Comparison of ENCODE assay signal across 43 cellular contexts in the genomic region with DNA sequence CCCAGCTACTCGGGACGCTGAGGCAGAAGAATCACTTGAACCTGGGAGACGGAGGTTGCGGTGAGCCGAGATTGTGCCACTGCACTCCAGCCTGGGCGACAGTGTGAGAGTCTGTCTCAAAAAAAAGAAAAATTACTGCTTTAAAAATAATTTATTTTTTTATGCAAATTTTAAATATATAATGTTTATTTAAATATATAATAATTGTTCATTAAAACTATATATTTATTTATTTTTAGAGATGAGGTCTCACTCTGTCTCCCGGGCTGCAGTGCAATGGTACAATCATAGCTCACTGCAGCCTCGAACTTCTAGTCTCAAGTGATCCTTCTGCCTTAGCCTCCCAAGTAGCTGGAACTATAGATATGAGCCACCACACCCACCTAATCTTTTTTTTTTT. TPM values are rescaled to one million over a fixed set of nuclear protein-coding genes. Genes with fewer than 3 reads are reported as not detected.
"Had no signal": no experiment of that assay in that cellular context is flagged by ENCODE, and none has a peak within 500 bp of the region (broad histone marks: within the 10 kb centered on the region; RNA-seq: fewer than 3 reads in every experiment).

No MANE protein-coding gene starts in this region.

- H3K27me3 ChIP-seq: adrenal gland, ascending aorta, body of pancreas, brain microvascular endothelial cell, breast epithelium, cardiac muscle cell had no signal

- FAIRE-seq: astrocyte, bronchial epithelial cell had no signal

- H3K4me1 Mint-ChIP-seq: activated naive CD4-positive, alpha-beta T cell treated with anti-CD3 and anti-CD28 coated beads, Interleukin-2, amount 10 ng/mL, durations not matched to agents 7 days and 5 days; activated naive CD4-positive, alpha-beta T cell treated with anti-CD3 and anti-CD28 coated beads, Interleukin-2, amount 50 U/mL, for 24 hours; activated naive CD8-positive, alpha-beta T cell treated with anti-CD3 and anti-CD28 coated beads for 36 hours; activated naive CD8-positive, alpha-beta T cell treated with anti-CD3 and anti-CD28 coated beads, Interleukin-2, amount 10 ng/mL, durations not matched to agents 7 days and 5 days; brain; central memory CD8-positive, alpha-beta T cell had no signal

- H3K9me3 ChIP-seq: adrenal gland, ascending aorta, body of pancreas, breast epithelium had no signal

- H3K27ac ChIP-seq: adrenal gland, ascending aorta, body of pancreas, brain microvascular endothelial cell, breast epithelium, cardiac muscle cell had no signal

- H3K4me3 ChIP-seq: adrenal gland, ascending aorta, body of pancreas, breast epithelium, cardiac muscle cell had no signal

- H3K9me3 Mint-ChIP-seq: activated naive CD4-positive, alpha-beta T cell treated with anti-CD3 and anti-CD28 coated beads, Interleukin-2, amount 10 ng/mL, durations not matched to agents 7 days and 5 days; activated naive CD4-positive, alpha-beta T cell treated with anti-CD3 and anti-CD28 coated beads, Interleukin-2, amount 50 U/mL, for 24 hours; activated T-cell treated with anti-CD3 and anti-CD28 coated beads, Interleukin-2, amount 50 U/mL, for 4 hours; activated T-helper 17 cell treated with anti-CD3 and anti-CD28 coated beads, Interleukin-2, amount 50 U/mL, for 72 hours; central memory CD8-positive, alpha-beta T cell had no signal

- H3K4me1 ChIP-seq: adrenal gland, ascending aorta, body of pancreas, breast epithelium had no signal

- H3K27ac Mint-ChIP-seq: activated naive CD4-positive, alpha-beta T cell treated with anti-CD3 and anti-CD28 coated beads for 36 hours; activated naive CD4-positive, alpha-beta T cell treated with anti-CD3 and anti-CD28 coated beads, Interleukin-2, amount 10 ng/mL, durations not matched to agents 7 days and 5 days; activated naive CD4-positive, alpha-beta T cell treated with anti-CD3 and anti-CD28 coated beads, Interleukin-2, amount 50 U/mL, for 24 hours; activated naive CD4-positive, alpha-beta T cell treated with anti-CD3 and anti-CD28 coated beads, Interleukin-2, amount 50 U/mL, for 72 hours; activated naive CD8-positive, alpha-beta T cell; activated naive CD8-positive, alpha-beta T cell treated with anti-CD3 and anti-CD28 coated beads for 36 hours; activated naive CD8-positive, alpha-beta T cell treated with anti-CD3 and anti-CD28 coated beads, Interleukin-2, amount 10 ng/mL, durations not matched to agents 7 days and 5 days; activated naive CD8-positive, alpha-beta T cell treated with anti-CD3 and anti-CD28 coated beads, Interleukin-2, amount 50 U/mL, for 24 hours; activated T-cell treated with anti-CD3 and anti-CD28 coated beads, Interleukin-2, amount 50 U/mL, for 24 hours; activated T-cell treated with anti-CD3 and anti-CD28 coated beads, Interleukin-2, amount 50 U/mL, for 72 hours; activated T-helper 1 cell treated with anti-CD3 and anti-CD28 coated beads, Interleukin-12 subunit alpha, Interleukin-12 subunit beta, Interleukin-2, Interleukin-4 antibody, amounts not matched to agents 30 ng/mL and 10 ng/mL and 1 ng/mL, durations not matched to agents 14 hours and 24 hours and 36 hours; activated T-helper 17 cell treated with anti-CD3 and anti-CD28 coated beads, Interleukin-2, amount 50 U/mL, for 72 hours; activated T-helper 2 cell treated with anti-CD3 and anti-CD28 coated beads, Interferon-gamma antibody, Interleukin-2, Interleukin-4, amounts not matched to agents 10 μg/mL and 5 μg/mL and 100 μg/mL, durations not matched to agents 14 hours and 24 hours and 36 hours had no signal

- H3K4me3 Mint-ChIP-seq: activated naive CD4-positive, alpha-beta T cell treated with anti-CD3 and anti-CD28 coated beads for 36 hours; activated naive CD4-positive, alpha-beta T cell treated with anti-CD3 and anti-CD28 coated beads, Interleukin-2, amount 10 ng/mL, durations not matched to agents 7 days and 5 days; activated naive CD4-positive, alpha-beta T cell treated with anti-CD3 and anti-CD28 coated beads, Interleukin-2, amount 50 U/mL, for 24 hours; activated naive CD8-positive, alpha-beta T cell; activated naive CD8-positive, alpha-beta T cell treated with anti-CD3 and anti-CD28 coated beads for 36 hours; activated naive CD8-positive, alpha-beta T cell treated with anti-CD3 and anti-CD28 coated beads, Interleukin-2, amount 10 ng/mL, durations not matched to agents 7 days and 5 days; activated naive CD8-positive, alpha-beta T cell treated with anti-CD3 and anti-CD28 coated beads, Interleukin-2, amount 50 U/mL, for 24 hours; activated T-cell treated with anti-CD3 and anti-CD28 coated beads, Interleukin-2, amount 50 U/mL, for 24 hours; activated T-cell treated with anti-CD3 and anti-CD28 coated beads, Interleukin-2, amount 50 U/mL, for 4 hours; activated T-cell treated with anti-CD3 and anti-CD28 coated beads, Interleukin-2, amount 50 U/mL, for 72 hours; activated T-helper 1 cell treated with anti-CD3 and anti-CD28 coated beads, Interleukin-12 subunit alpha, Interleukin-12 subunit beta, Interleukin-2, Interleukin-4 antibody, amounts not matched to agents 30 ng/mL and 10 ng/mL and 1 ng/mL, durations not matched to agents 14 hours and 24 hours and 36 hours; activated T-helper 17 cell treated with anti-CD3 and anti-CD28 coated beads, Interleukin-2, amount 50 U/mL, for 72 hours; brain; central memory CD8-positive, alpha-beta T cell had no signal

- H3K27me3 Mint-ChIP-seq: activated naive CD4-positive, alpha-beta T cell treated with anti-CD3 and anti-CD28 coated beads, Interleukin-2, amount 10 ng/mL, durations not matched to agents 7 days and 5 days; activated naive CD4-positive, alpha-beta T cell treated with anti-CD3 and anti-CD28 coated beads, Interleukin-2, amount 50 U/mL, for 24 hours; activated naive CD8-positive, alpha-beta T cell; activated naive CD8-positive, alpha-beta T cell treated with anti-CD3 and anti-CD28 coated beads for 36 hours; activated naive CD8-positive, alpha-beta T cell treated with anti-CD3 and anti-CD28 coated beads, Interleukin-2, amount 10 ng/mL, durations not matched to agents 7 days and 5 days; activated naive CD8-positive, alpha-beta T cell treated with anti-CD3 and anti-CD28 coated beads, Interleukin-2, amount 50 U/mL, for 24 hours; activated T-cell treated with anti-CD3 and anti-CD28 coated beads, Interleukin-2, amount 50 U/mL, for 24 hours; activated T-helper 17 cell treated with anti-CD3 and anti-CD28 coated beads, Interleukin-2, amount 50 U/mL, for 72 hours; central memory CD8-positive, alpha-beta T cell had no signal

- DNase-seq: activated effector memory CD4-positive, alpha-beta T cell treated with anti-CD3 and anti-CD28 coated beads, Interleukin-2, amount 50 U/mL, for 16 hours; activated effector memory CD4-positive, alpha-beta T cell treated with Interleukin-2 at 50 U/mL for 16 hours; activated gamma-delta T cell; activated gamma-delta T cell treated with Interleukin-2 at 50 U/mL for 16 hours; activated naive CD4-positive, alpha-beta T cell; activated naive CD4-positive, alpha-beta T cell treated with anti-CD3 and anti-CD28 coated beads for 36 hours; activated naive CD4-positive, alpha-beta T cell treated with anti-CD3 and anti-CD28 coated beads, Interleukin-2, amount 10 ng/mL, durations not matched to agents 7 days and 5 days; activated naive CD4-positive, alpha-beta T cell treated with anti-CD3 and anti-CD28 coated beads, Interleukin-2, amount 50 U/mL, for 16 hours; activated naive CD4-positive, alpha-beta T cell treated with Interleukin-2 at 50 U/mL for 16 hours; activated naive CD8-positive, alpha-beta T cell treated with anti-CD3 and anti-CD28 coated beads for 36 hours; activated naive CD8-positive, alpha-beta T cell treated with anti-CD3 and anti-CD28 coated beads, Interleukin-2, amount 10 ng/mL, durations not matched to agents 7 days and 5 days; activated naive CD8-positive, alpha-beta T cell treated with anti-CD3 and anti-CD28 coated beads, Interleukin-2, amount 50 U/mL, for 24 hours; activated T-cell treated with anti-CD3 and anti-CD28 coated beads, Interleukin-2, amount 50 U/mL, for 24 hours; activated T-cell treated with anti-CD3 and anti-CD28 coated beads, Interleukin-2, amount 50 U/mL, for 4 hours; activated T-cell treated with anti-CD3 and anti-CD28 coated beads, Interleukin-2, amount 50 U/mL, for 48 hours; activated T-cell treated with anti-CD3 and anti-CD28 coated beads, Interleukin-2, amount 50 U/mL, for 72 hours; adrenal gland; amniotic stem cell; amygdala; anterior cingulate cortex; aorta; body of pancreas; brain microvascular endothelial cell; caudate nucleus; central memory CD4-positive, alpha-beta T cell; cerebellar nuclear complex had no signal

- ATAC-seq: activated naive CD4-positive, alpha-beta T cell treated with anti-CD3 and anti-CD28 coated beads, Interleukin-2, amount 50 U/mL, for 72 hours; activated naive CD8-positive, alpha-beta T cell treated with anti-CD3 and anti-CD28 coated beads, Interleukin-2, amount 50 U/mL, for 24 hours; activated T-cell treated with anti-CD3 and anti-CD28 coated beads, Interleukin-2, amount 50 U/mL, for 4 hours; activated T-cell treated with anti-CD3 and anti-CD28 coated beads, Interleukin-2, amount 50 U/mL, for 72 hours; activated T-helper 17 cell treated with anti-CD3 and anti-CD28 coated beads, Interleukin-2, amount 50 U/mL, for 72 hours; body of pancreas had no signal

- H3K36me3 ChIP-seq: cardiac muscle cell had no signal

RNA-seq across cellular contexts. Expression of a gene that starts 42.6 kb away (rescaled TPM):
- total RNA-seq: activated naive CD4-positive, alpha-beta T cell treated with anti-CD3 and anti-CD28 coated beads for 36 hours; activated naive CD4-positive, alpha-beta T cell treated with anti-CD3 and anti-CD28 coated beads, Interleukin-2, amount 50 U/mL, for 72 hours; activated naive CD8-positive, alpha-beta T cell treated with anti-CD3 and anti-CD28 coated beads for 36 hours; activated naive CD8-positive, alpha-beta T cell treated with anti-CD3 and anti-CD28 coated beads, Interleukin-2, amount 10 ng/mL, durations not matched to agents 7 days and 5 days; activated T-cell treated with anti-CD3 and anti-CD28 coated beads, Interleukin-2, amount 50 U/mL, for 4 hours; activated T-cell treated with anti-CD3 and anti-CD28 coated beads, Interleukin-2, amount 50 U/mL, for 72 hours; activated T-helper 1 cell treated with anti-CD3 and anti-CD28 coated beads, Interleukin-12 subunit alpha, Interleukin-12 subunit beta, Interleukin-2, Interleukin-4 antibody, amounts not matched to agents 30 ng/mL and 10 ng/mL and 1 ng/mL, durations not matched to agents 14 hours and 24 hours and 36 hours; activated T-helper 2 cell treated with anti-CD3 and anti-CD28 coated beads, Interferon-gamma antibody, Interleukin-2, Interleukin-4, amounts not matched to agents 10 μg/mL and 5 μg/mL and 100 μg/mL, durations not matched to agents 14 hours and 24 hours and 36 hours; adrenal gland; aorta; ascending aorta; astrocyte; body of pancreas; breast epithelium; bronchial epithelial cell; cardiac muscle cell; cardiac septum; cerebellum; chondrocyte had no signal
- polyA plus RNA-seq: adipose tissue, adrenal gland, aorta, cardiac muscle cell had no signal
